Comparison of ENCODE assay signal across 8 cellular contexts in genomic region chr3:126474498-126475410, GRCh38. TPM values are rescaled to one million over a fixed set of nuclear protein-coding genes. Genes with fewer than 3 reads are reported as not detected.
DNase-seq lines count a peak whose midpoint lies in the region; ATAC-seq and TF ChIP-seq lines count a peak whose summit lies in the region.

No MANE protein-coding gene starts in this region.

- H3K4me2 ChIP-seq in IMR-90 (ENCODE audit: low read depth, low read length): peak overlapping the region; percentile 99

- H3K4me1 Mint-ChIP-seq in effector memory CD8-positive, alpha-beta T cell (ENCODE audit: low read depth in 2 of 2): peaks cover 35% of the 10 kb centered on the region in 2 donors

- BruUV-seq in IMR-90 (replicated peaks; lab: Mats Ljungman, UMichigan): no TSS peak

- peaks cover 38% of the 10 kb centered on the region for H4K20me1 ChIP-seq in IMR-90 (ENCODE audit: insufficient read depth, low read length)

- in situ Hi-C loops in IMR-90 (cut with MboI; ENCODE audit: low sequenced_read_pairs): no loop called here

- H4K91ac ChIP-seq in IMR-90 (ENCODE audit: insufficient read depth, low read depth, low read length): no peak overlapping the region

- H3K9me3 Mint-ChIP-seq in effector memory CD8-positive, alpha-beta T cell: no peaks in the 10 kb centered on the region

- DNase-seq in NCI-H1417 (lab: John Stamatoyannopoulos, UW) (peak; percentile 25 to 67 (median 60)), NCI-H1417 treated with DMSO at 0.1 percent for 48 hours (lab: John Stamatoyannopoulos, UW) (no peak), IMR-90 (peak; percentile 35), mucosa of gallbladder (ENCODE audit: low spot score) (peak; percentile 23)
- peak; percentile 58 for DNase-seq in activated CD4-positive, CD25-positive, alpha-beta regulatory T cell treated with anti-CD3 and anti-CD28 coated beads, Interleukin-2, amount 50 U/mL, for 72 hours
- DNase-seq in effector memory CD8-positive, alpha-beta T cell: peak in 2 of 3 experiments; percentile 9 to 10

- H4K8ac ChIP-seq in IMR-90 (ENCODE audit: low read depth in 2 of 2, low read length in 2 of 2): no peak overlapping the region

- ATAC-seq in GM21717 (IDR thresholded peaks at IDR 0.05; ENCODE audit: unreplicated experiment) (peak; percentile 20), IMR-90 (ENCODE audit: low read depth) (peak; percentile 0)
- peak; percentile 4 for ATAC-seq in effector memory CD8-positive, alpha-beta T cell (replicated peaks)

- H3K4me3 ChIP-seq in IMR-90 (ENCODE audit: insufficient read depth, low read depth, low read length) (peak overlapping the region; percentile 77), subcutaneous abdominal adipose tissue (ENCODE audit: low read depth in 1 of 5, low read length in 5 of 5) (peak overlapping the region; percentile 75 to 86 (median 80))

- H3K4me3 Mint-ChIP-seq in effector memory CD8-positive, alpha-beta T cell: peak overlapping the region; percentile 68 to 76

- no peak overlapping the region for H2BK120ac ChIP-seq in IMR-90 (ENCODE audit: low read depth, low read length)

- H3K36me3 Mint-ChIP-seq in effector memory CD8-positive, alpha-beta T cell (ENCODE audit: insufficient read depth): peaks cover 53% of the 10 kb centered on the region

- H3K4ac ChIP-seq in IMR-90 (ENCODE audit: low read depth, low read length): peak overlapping the region; percentile 20; the same call in 1 of the 2 replicates

- H3K18ac ChIP-seq in IMR-90 (ENCODE audit: low read depth, low read length): no peak overlapping the region

- no peak overlapping the region for H4K5ac ChIP-seq in IMR-90 (ENCODE audit: low read depth, low read length)

- peak overlapping the region; percentile 4 for H2AK9ac ChIP-seq in IMR-90 (replicated peaks; ENCODE audit: low read depth, low read length, poor library complexity)

- H3K4me1 ChIP-seq in IMR-90 (ENCODE audit: control insufficient read depth, insufficient read depth, low read length) (peaks cover 16% of the 10 kb centered on the region), subcutaneous abdominal adipose tissue (ENCODE audit: control insufficient read depth in 5 of 5, insufficient read depth in 5 of 5, low read length in 5 of 5) (peaks cover 20 to 43% (median 38%) of the 10 kb centered on the region in 5 donors)

- no peak overlapping the region for H2BK20ac ChIP-seq in IMR-90 (ENCODE audit: low read depth, low read length)

- 5% methylated on average over 41 of the region's 72 CpGs; no CpG with 5 or more reads in 1 of the 2 experiments for WGBS in IMR-90 (ENCODE audit: extremely low coverage in 2 of 2, insufficient read length in 1 of 2), 2 experiments

- no peak for TF ChIP-seq RAD21 in IMR-90 (IDR thresholded peaks at IDR 0.05; ENCODE audit: low read length)

- H3K9ac ChIP-seq in IMR-90 (ENCODE audit: low read depth, low read length) (peak overlapping the region; percentile 66), subcutaneous abdominal adipose tissue (ENCODE audit: low read length in 5 of 5) (peak overlapping the region in 4 of 5 donors; percentile 24 to 91 (median 78))

- no peak overlapping the region for H2BK5ac ChIP-seq in IMR-90 (ENCODE audit: low read depth, low read length, poor library complexity, severe bottlenecking)

- peaks cover 26% of the 10 kb centered on the region for H3K9me1 ChIP-seq in IMR-90 (ENCODE audit: insufficient read depth, low read length)

- intact Hi-C loops in IMR-90 (cut with micrococcal nuclease): loop anchor here (5.0 to 10.0 kb wide), 2 partner anchors 217 to 340 kb away; no protein-coding TSS in a partner anchor

- H3K27ac Mint-ChIP-seq in effector memory CD8-positive, alpha-beta T cell: peak overlapping the region; percentile 78 to 86

- CTCF ChIA-PET in IMR-90 (lab: Yijun Ruan, JAX): no interaction called here

- peak overlapping the region; percentile 82 for H2AFZ ChIP-seq in IMR-90 (replicated peaks; ENCODE audit: low read length, poor library complexity)

- peak overlapping the region; percentile 68 for H3K23ac ChIP-seq in IMR-90 (ENCODE audit: low read depth, low read length)

- no peak for TF ChIP-seq CTCF in IMR-90 (conservative IDR thresholded peaks at IDR 0.05; ENCODE audit: low read depth, low read length)

- peak overlapping the region; percentile 45; the same call in 1 of the 2 replicates for H3K14ac ChIP-seq in IMR-90 (replicated peaks; ENCODE audit: low read depth, low read length)

- POLR2A ChIA-PET in IMR-90 (lab: Charles Lee; ENCODE audit: unreplicated experiment): no interaction called here

- H3K9me3 ChIP-seq in IMR-90 (ENCODE audit: control insufficient read depth, insufficient read depth, low read length): no peaks in the 10 kb centered on the region
- H3K9me3 ChIP-seq in subcutaneous abdominal adipose tissue (ENCODE audit: control insufficient read depth in 5 of 5, low read length in 5 of 5): no peaks in the 10 kb centered on the region

- H3K27me3 Mint-ChIP-seq in effector memory CD8-positive, alpha-beta T cell: no peaks in the 10 kb centered on the region

- H3K27ac ChIP-seq in IMR-90 (ENCODE audit: insufficient read depth, low read length): peak overlapping the region; percentile 46
- H3K27ac ChIP-seq in subcutaneous abdominal adipose tissue (ENCODE audit: low read depth, low read length): peak overlapping the region; percentile 54

- H2BK15ac ChIP-seq in IMR-90 (ENCODE audit: low read depth, low read length): no peak overlapping the region

- peak overlapping the region; percentile 26; the same call in 1 of the 2 replicates for H3K56ac ChIP-seq in IMR-90 (ENCODE audit: extremely low read depth, insufficient read depth, low read length)

- dilution Hi-C loops in IMR-90 (cut with HindIII; ENCODE audit: low sequenced_read_pairs, unreplicated experiment): no loop called here

- H2AK5ac ChIP-seq in IMR-90 (ENCODE audit: low read depth, low read length): peak overlapping the region; percentile 24; the same call in 1 of the 2 replicates

- H3K27me3 ChIP-seq in IMR-90 (ENCODE audit: control insufficient read depth, insufficient read depth, low read length): no peaks in the 10 kb centered on the region
- H3K27me3 ChIP-seq in subcutaneous abdominal adipose tissue (ENCODE audit: control insufficient read depth in 5 of 5, insufficient read depth in 4 of 5, low read length in 5 of 5): no peaks in the 10 kb centered on the region

- H3K36me3 ChIP-seq in IMR-90 (ENCODE audit: control insufficient read depth, insufficient read depth, low read length) (peaks cover 17% of the 10 kb centered on the region), subcutaneous abdominal adipose tissue (ENCODE audit: control insufficient read depth in 5 of 5, insufficient read depth in 5 of 5, low read length in 5 of 5) (peaks cover 5 to 19% (median 16%) of the 10 kb centered on the region in 5 donors)

- peaks cover 37 to 50% of the 10 kb centered on the region in 2 experiments for H3K79me1 ChIP-seq in IMR-90 (ENCODE audit: low read depth in 1 of 2, low read length in 2 of 2)

- TF ChIP-seq POLR2A in IMR-90 (IDR thresholded peaks at IDR 0.05; ENCODE audit: low read depth, low read length): no peak

TF ChIP-seq in IMR-90, 13 proteins besides CTCF, POLR2A, EP300 and RAD21:
- no peak for TF ChIP-seq BHLHE40 (IDR thresholded peaks at IDR 0.05; ENCODE audit: low read depth, low read length)
- TF ChIP-seq ELK1 (IDR thresholded peaks at IDR 0.05; ENCODE audit: borderline replicate concordance, low read depth, low read length): no peak
- no peak for TF ChIP-seq USF2 (IDR thresholded peaks at IDR 0.05; ENCODE audit: low read depth, low read length)
- TF ChIP-seq MAFK (IDR thresholded peaks at IDR 0.05; ENCODE audit: low read depth, low read length): no peak
- no peak; the same call in 1 of the 2 replicates for TF ChIP-seq CHD1 (IDR thresholded peaks at IDR 0.05; ENCODE audit: low read depth, low read length)
TF ChIP-seq in IMR-90: peak in this region for 0.

RNA-seq across cellular contexts. Expression of gene ZXDC, which starts 0.9 kb away (rescaled TPM):
- 13.1 and 14.3 TPM in 2 replicates for total RNA-seq in IMR-90 (2012; rRNA removed)
- 11.5 and 12.2 TPM in 2 replicates for polyA plus RNA-seq in IMR-90 (2012; rRNA removed)
- 7.3 and 7.8 TPM in 2 replicates for polyA plus RNA-seq in IMR-90 (2012; cell fraction: cytosol; rRNA removed)
- polyA plus RNA-seq in IMR-90 (2012; cell fraction: nucleus; rRNA removed; ENCODE audit: low replicate concordance): 24.3 and 25.6 TPM in 2 replicates
- total RNA-seq in mucosa of gallbladder: 34.6 TPM

RNA-seq across cellular contexts. Expression of gene UROC1, which starts 42.8 kb away (rescaled TPM):
- total RNA-seq in IMR-90 (2012; rRNA removed): not detected in 2 replicates
- not detected in 2 replicates for polyA plus RNA-seq in IMR-90 (2012; rRNA removed)
- polyA plus RNA-seq in IMR-90 (2012; cell fraction: cytosol; rRNA removed): not detected in 2 replicates
- not detected in 2 replicates for polyA plus RNA-seq in IMR-90 (2012; cell fraction: nucleus; rRNA removed; ENCODE audit: low replicate concordance)
- total RNA-seq in mucosa of gallbladder: 0.14 TPM

RNA-seq across cellular contexts. Expression of gene CHST13, which starts 49.2 kb away (rescaled TPM):
- total RNA-seq in IMR-90 (2012; rRNA removed) (not detected in 2 replicates), mucosa of gallbladder (0.29 TPM)
- not detected in 2 replicates for polyA plus RNA-seq in IMR-90 (2012; rRNA removed)
- polyA plus RNA-seq in IMR-90 (2012; cell fraction: cytosol; rRNA removed): 0.02 TPM in 1 of 2 replicates, not detected in the other
- not detected in 2 replicates for polyA plus RNA-seq in IMR-90 (2012; cell fraction: nucleus; rRNA removed; ENCODE audit: low replicate concordance)
